In the genomic region with DNA sequence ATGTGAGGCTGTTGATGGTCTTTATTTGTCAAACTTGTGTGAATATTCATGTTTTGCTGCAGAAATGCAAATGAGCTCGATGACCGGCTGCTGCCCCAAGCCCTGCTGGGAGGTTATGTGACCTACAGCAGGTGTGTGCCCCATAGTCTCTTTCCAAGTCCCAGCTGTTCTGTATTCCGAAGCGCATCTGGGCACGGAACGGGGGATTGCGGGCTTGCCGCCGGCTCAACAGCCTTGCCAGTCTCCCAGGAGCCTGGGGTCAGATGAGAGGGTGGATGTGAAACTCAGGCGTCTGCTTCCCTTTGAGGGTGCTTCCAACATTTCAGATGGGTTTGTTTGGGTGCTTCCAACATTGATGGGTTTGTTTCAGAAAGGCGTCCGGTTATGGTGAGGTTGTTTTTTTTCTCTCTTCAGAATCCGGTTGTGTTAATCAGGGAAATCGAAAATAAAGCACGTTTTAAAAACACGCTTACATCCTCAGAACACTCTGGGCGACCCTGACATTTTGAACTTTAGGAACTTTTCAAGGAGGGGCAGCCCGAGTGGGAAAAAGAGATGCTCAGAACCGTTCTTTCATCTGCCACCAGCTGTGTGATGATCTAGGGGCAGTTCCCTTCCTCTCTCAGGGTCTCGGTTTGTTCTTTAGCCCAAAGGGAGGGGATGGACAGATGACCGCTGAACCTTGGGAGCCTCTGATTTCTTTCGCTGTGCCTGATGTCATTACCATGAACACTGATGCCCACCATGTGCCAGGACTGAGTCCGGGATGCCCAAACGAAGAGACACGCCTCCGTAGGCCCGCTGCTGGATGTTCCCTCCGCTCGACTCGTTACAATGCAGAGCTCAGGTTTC, we compare ENCODE assay signal across 9 cellular contexts. TPM values are rescaled to one million over a fixed set of nuclear protein-coding genes. Genes with fewer than 3 reads are reported as not detected.
DNase-seq lines count a peak whose midpoint lies in the region; ATAC-seq and TF ChIP-seq lines count a peak whose summit lies in the region.
"Had no signal": no experiment of that assay in that cellular context is flagged by ENCODE, and none has a peak within 500 bp of the region (broad histone marks: within the 10 kb centered on the region; RNA-seq: fewer than 3 reads in every experiment).

No MANE protein-coding gene starts in this region.

- 3% methylated on average over 30 of the region's 30 CpGs for WGBS in right cardiac atrium

- H3K27me3 Mint-ChIP-seq in T-helper 2 cell treated with Interferon-gamma antibody and Interleukin-4, amounts not matched to agents 5 μg/mL and 100 μg/mL, for 36 hours (ENCODE audit: low read depth): peaks cover 45% of the 10 kb centered on the region
- H3K27me3 Mint-ChIP-seq in stimulated activated memory B cell treated with anti-CD40 and anti-IgM and Interleukin-4, amounts not matched to agents 10 μg/mL and 1 μg/mL and 100 μg/mL, for 72 hours: peaks cover 24% of the 10 kb centered on the region

- no peaks in the 10 kb centered on the region for H3K36me3 ChIP-seq in WERI-Rb-1
- H3K36me3 ChIP-seq: thyroid gland had no signal

- TF ChIP-seq CTCF in WERI-Rb-1 (IDR thresholded peaks at IDR 0.05; ENCODE audit: low read depth, low read length) (no peak), GM10266 (IDR thresholded peaks at IDR 0.05; ENCODE audit: control insufficient read depth, insufficient read depth, low read depth, missing control alignments) (no peak)

- H3K27ac Mint-ChIP-seq in T-helper 2 cell treated with Interferon-gamma antibody and Interleukin-4, amounts not matched to agents 5 μg/mL and 100 μg/mL, for 36 hours: peak overlapping the region; percentile 26
- H3K27ac Mint-ChIP-seq in stimulated activated memory B cell treated with anti-CD40 and anti-IgM and Interleukin-4, amounts not matched to agents 10 μg/mL and 1 μg/mL and 100 μg/mL, for 72 hours: peak overlapping the region; percentile 77

- H3K4me1 Mint-ChIP-seq in T-helper 2 cell treated with Interferon-gamma antibody and Interleukin-4, amounts not matched to agents 5 μg/mL and 100 μg/mL, for 36 hours (ENCODE audit: low read depth): peaks cover 19% of the 10 kb centered on the region
- H3K4me1 Mint-ChIP-seq in stimulated activated memory B cell treated with anti-CD40 and anti-IgM and Interleukin-4, amounts not matched to agents 10 μg/mL and 1 μg/mL and 100 μg/mL, for 72 hours: peaks cover 50% of the 10 kb centered on the region

- H3K9me3 Mint-ChIP-seq in T-helper 2 cell treated with Interferon-gamma antibody and Interleukin-4, amounts not matched to agents 5 μg/mL and 100 μg/mL, for 36 hours: no peaks in the 10 kb centered on the region
- no peaks in the 10 kb centered on the region for H3K9me3 Mint-ChIP-seq in stimulated activated memory B cell treated with anti-CD40 and anti-IgM and Interleukin-4, amounts not matched to agents 10 μg/mL and 1 μg/mL and 100 μg/mL, for 72 hours

- H3K9me3 ChIP-seq in WERI-Rb-1 (ENCODE audit: severe bottlenecking) (no peaks in the 10 kb centered on the region), right cardiac atrium (ENCODE audit: control insufficient read depth, low read length) (no peaks in the 10 kb centered on the region)
- H3K9me3 ChIP-seq: thyroid gland had no signal

- H3K27me3 ChIP-seq in WERI-Rb-1 (ENCODE audit: insufficient read depth, low read depth, severe bottlenecking) (peaks cover 39% of the 10 kb centered on the region), right cardiac atrium (ENCODE audit: control insufficient read depth, insufficient read depth) (no peaks in the 10 kb centered on the region)

- H3K4me3 Mint-ChIP-seq in T-helper 2 cell treated with Interferon-gamma antibody and Interleukin-4, amounts not matched to agents 5 μg/mL and 100 μg/mL, for 36 hours: peak overlapping the region; percentile 75
- peak overlapping the region; percentile 78 for H3K4me3 Mint-ChIP-seq in stimulated activated memory B cell treated with anti-CD40 and anti-IgM and Interleukin-4, amounts not matched to agents 10 μg/mL and 1 μg/mL and 100 μg/mL, for 72 hours

- H3K4me1 ChIP-seq in right cardiac atrium (ENCODE audit: control insufficient read depth, insufficient read depth, low read length): peaks cover 3% of the 10 kb centered on the region

- intact Hi-C loops in right cardiac atrium (cut with DNase I): no loop called here

- peaks cover 2% of the 10 kb centered on the region for H3K36me3 Mint-ChIP-seq in T-helper 2 cell treated with Interferon-gamma antibody and Interleukin-4, amounts not matched to agents 5 μg/mL and 100 μg/mL, for 36 hours (ENCODE audit: low read depth)
- no peaks in the 10 kb centered on the region for H3K36me3 Mint-ChIP-seq in stimulated activated memory B cell treated with anti-CD40 and anti-IgM and Interleukin-4, amounts not matched to agents 10 μg/mL and 1 μg/mL and 100 μg/mL, for 72 hours

- ATAC-seq in right cardiac atrium: no peak
- ATAC-seq in stimulated activated memory B cell treated with anti-CD40 and anti-IgM and Interleukin-4, amounts not matched to agents 10 μg/mL and 1 μg/mL and 100 μg/mL, for 72 hours: no peak
- ATAC-seq in HG03565 (IDR thresholded peaks at IDR 0.05; ENCODE audit: unreplicated experiment): no peak
- ATAC-seq in HG03521 (IDR thresholded peaks at IDR 0.05; ENCODE audit: unreplicated experiment): no peak

- H3K27ac ChIP-seq in WERI-Rb-1 (no peak overlapping the region), right cardiac atrium (ENCODE audit: low read length) (no peak overlapping the region)
- H3K27ac ChIP-seq: thyroid gland had no signal

- no peak for DNase-seq in T-helper 2 cell treated with Interferon-gamma antibody and Interleukin-4, amounts not matched to agents 5 μg/mL and 100 μg/mL, for 36 hours (ENCODE audit: low spot score)
- DNase-seq in T-helper 2 cell (no peak), WERI-Rb-1 (no peak), right cardiac atrium (no peak), GM10266 (ENCODE audit: extremely low spot score) (no peak)

- H3K4me3 ChIP-seq in WERI-Rb-1 (ENCODE audit: low read depth, low read length) (peak overlapping the region; percentile 1; the same call in 1 of the 2 replicates), right cardiac atrium (ENCODE audit: low read length) (peak overlapping the region; percentile 14)

RNA-seq across cellular contexts. Expression of gene AMZ2, which starts 47.8 kb away (rescaled TPM):
- 10 to 100 TPM; 73.9 to 98.3 (median 93.0) TPM for total RNA-seq in right cardiac atrium
- 97.6 TPM for polyA plus RNA-seq in right cardiac atrium
